In genomic region chr10:3857318-3857717, GRCh38 we compare ENCODE assay signal across 23 cellular contexts.
"Had no signal": no experiment of that assay in that cellular context is flagged by ENCODE, and none has a peak within 500 bp of the region (broad histone marks: within the 10 kb centered on the region; RNA-seq: fewer than 3 reads in every experiment).

No MANE protein-coding gene starts in this region.

- H3K36me3 Mint-ChIP-seq: immature natural killer cell, natural killer cell, type B pancreatic cell had no signal

- H3K36me3 ChIP-seq: esophagus squamous epithelium, lower lobe of right lung, pancreas, stomach, thyroid gland had no signal

- H3K27me3 ChIP-seq: esophagus squamous epithelium, pancreas, stomach, thyroid gland had no signal

- H3K9me3 ChIP-seq: esophagus squamous epithelium, lower lobe of right lung, pancreas, stomach, thyroid gland had no signal

- H3K27ac ChIP-seq: esophagus squamous epithelium, lower lobe of right lung, pancreas, stomach, thyroid gland had no signal

- H3K27me3 Mint-ChIP-seq: effector memory CD8-positive, alpha-beta T cell; type B pancreatic cell had no signal

- FAIRE-seq: endometrium, frontal cortex, keratinocyte, pancreas had no signal

- H3K27ac Mint-ChIP-seq: immature natural killer cell, natural killer cell, type B pancreatic cell had no signal

- DNase-seq: cortex of kidney; effector memory CD8-positive, alpha-beta T cell; erythroblast; esophagus squamous epithelium; hypothalamus; immature natural killer cell; left ventricle myocardium superior; lower lobe of right lung; natural killer cell; occipital lobe; pancreas; retina; stimulated activated CD4-positive, alpha-beta T cell treated with anti-CD3 and anti-CD28 coated beads, Interleukin-2, amount 100 ng/mL, for 24 hours; stimulated activated CD4-positive, alpha-beta T cell treated with anti-CD3 and anti-CD28 coated beads, Interleukin-4, amount 100 ng/mL, for 24 hours; stimulated activated naive CD4-positive, alpha-beta T cell treated with Interleukin-2 at 50 U/mL for 16 hours; stomach; thyroid gland had no signal

- ATAC-seq: effector memory CD8-positive, alpha-beta T cell; left ventricle myocardium superior; lower lobe of right lung; natural killer cell; pancreas; sciatic nerve; stimulated activated effector memory CD8-positive, alpha-beta T cell treated with anti-CD3 and anti-CD28 coated beads, Interleukin-12 subunit alpha, Interleukin-12 subunit beta, amount 100 ng/mL, for 72 hours had no signal

- H3K4me3 ChIP-seq: esophagus squamous epithelium, lower lobe of right lung, pancreas, stomach, thyroid gland had no signal

- H3K4me3 Mint-ChIP-seq: effector memory CD8-positive, alpha-beta T cell; immature natural killer cell; natural killer cell; stimulated activated effector memory CD8-positive, alpha-beta T cell treated with anti-CD3 and anti-CD28 coated beads, Interleukin-12 subunit alpha, Interleukin-12 subunit beta, amount 100 ng/mL, for 72 hours; type B pancreatic cell had no signal
